23 cellular contexts compared by ENCODE assay signal in genomic region chr6:150289454-150290071, GRCh38.
"Had no signal": no experiment of that assay in that cellular context is flagged by ENCODE, and none has a peak within 500 bp of the region (broad histone marks: within the 10 kb centered on the region; RNA-seq: fewer than 3 reads in every experiment).

No MANE protein-coding gene starts in this region.

- FAIRE-seq: endothelial cell of umbilical vein had no signal

- DNase-seq: colonic mucosa; dermis blood vessel endothelial cell; effector memory CD4-positive, alpha-beta T cell; erythroblast; gastrocnemius medialis; left cardiac atrium; left lung; mesenchymal stem cell; naive thymus-derived CD4-positive, alpha-beta T cell; nephron progenitor cell; psoas muscle; right cardiac atrium; sigmoid colon; spleen; stimulated activated CD4-positive, alpha-beta T cell treated with anti-CD3 and anti-CD28 coated beads, Interleukin-4, amount 100 ng/mL, for 4 hours; stimulated activated naive CD8-positive, alpha-beta T cell treated with anti-CD3 and anti-CD28 coated beads, Interleukin-15, Interleukin-2, amounts not matched to agents 100 U/mL and 50 U/mL, for 24 hours; substantia nigra; transverse colon had no signal

- ATAC-seq: gastrocnemius medialis; naive thymus-derived CD4-positive, alpha-beta T cell; right cardiac atrium; stimulated activated memory B cell treated with anti-CD40 and anti-IgM and Interleukin-4, amounts not matched to agents 10 μg/mL and 1 μg/mL and 100 μg/mL, for 72 hours; stimulated activated naive CD8-positive, alpha-beta T cell treated with anti-CD3 and anti-CD28 coated beads, Interleukin-15, Interleukin-2, amounts not matched to agents 100 U/mL and 50 U/mL, for 24 hours had no signal

- H3K27me3 ChIP-seq: gastrocnemius medialis, left lung, sigmoid colon, vagina had no signal

- H3K4me1 ChIP-seq: colonic mucosa, left lung, sigmoid colon, spleen, transverse colon, vagina had no signal

- H3K36me3 Mint-ChIP-seq: naive thymus-derived CD4-positive, alpha-beta T cell; stimulated activated memory B cell treated with anti-CD40 and anti-IgM and Interleukin-4, amounts not matched to agents 10 μg/mL and 1 μg/mL and 100 μg/mL, for 72 hours had no signal

- H3K27ac ChIP-seq: colonic mucosa, gastrocnemius medialis, left lung, psoas muscle, sigmoid colon, spleen, thoracic aorta, transverse colon, vagina had no signal

- H3K4me3 ChIP-seq: colonic mucosa, gastrocnemius medialis, left lung, psoas muscle, sigmoid colon, spleen, thoracic aorta, transverse colon, vagina had no signal

- H3K36me3 ChIP-seq: colonic mucosa, gastrocnemius medialis, left lung, sigmoid colon, spleen, thoracic aorta, transverse colon, vagina had no signal

- H3K9me3 ChIP-seq: colonic mucosa, gastrocnemius medialis, left lung, psoas muscle, sigmoid colon, thoracic aorta, transverse colon, vagina had no signal

- H3K4me3 Mint-ChIP-seq: mesothelial cell of epicardium; naive thymus-derived CD4-positive, alpha-beta T cell; nephron progenitor cell; stimulated activated memory B cell treated with anti-CD40 and anti-IgM and Interleukin-4, amounts not matched to agents 10 μg/mL and 1 μg/mL and 100 μg/mL, for 72 hours had no signal

- H3K4me1 Mint-ChIP-seq: stimulated activated memory B cell treated with anti-CD40 and anti-IgM and Interleukin-4, amounts not matched to agents 10 μg/mL and 1 μg/mL and 100 μg/mL, for 72 hours had no signal

- H3K27ac Mint-ChIP-seq: mesothelial cell of epicardium; naive thymus-derived CD4-positive, alpha-beta T cell; nephron progenitor cell; stimulated activated memory B cell treated with anti-CD40 and anti-IgM and Interleukin-4, amounts not matched to agents 10 μg/mL and 1 μg/mL and 100 μg/mL, for 72 hours had no signal
